ENCODE assay signal across 9 cellular contexts in the genomic region with DNA sequence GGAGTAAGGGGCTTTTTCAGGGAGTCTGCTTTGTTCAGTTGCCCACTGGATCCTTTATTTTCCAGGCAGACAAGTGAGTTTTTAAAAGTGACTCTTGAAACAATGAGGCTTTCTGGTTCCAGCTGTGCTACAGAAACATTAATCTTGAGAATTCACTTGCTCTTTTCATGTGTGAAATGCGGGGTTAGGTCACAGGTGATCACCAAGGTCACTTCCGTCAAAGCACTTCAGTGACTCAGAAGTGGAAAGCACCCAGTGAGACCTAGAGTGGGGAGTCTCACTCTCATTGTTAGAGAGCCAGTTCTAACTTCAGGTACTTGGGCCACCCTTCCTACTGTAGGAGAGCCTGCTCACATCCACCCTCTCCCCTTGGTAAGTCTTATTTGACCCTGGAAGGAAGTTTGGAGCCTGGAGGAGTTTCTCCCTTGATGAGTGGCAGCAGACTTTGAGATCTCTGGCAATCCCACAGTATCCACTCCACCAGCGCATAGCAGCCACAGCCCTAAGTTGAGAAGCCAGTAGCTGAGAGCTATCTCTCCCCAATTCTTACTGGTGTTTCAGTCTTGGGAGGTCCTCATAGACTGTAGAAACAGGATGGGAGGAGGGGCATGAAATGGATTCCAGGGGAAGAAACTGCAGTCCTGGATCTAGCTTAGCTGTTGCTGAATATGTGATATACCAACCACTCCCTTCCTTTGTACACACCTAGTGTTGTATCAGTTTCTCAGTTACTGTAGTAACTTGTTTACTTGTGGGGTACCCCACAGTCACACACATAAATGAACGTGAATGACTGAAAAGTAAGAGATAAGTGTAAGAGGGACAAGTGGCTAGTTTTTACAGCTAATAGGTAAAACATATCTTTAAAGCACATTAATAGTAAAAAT. TPM values are rescaled to one million over a fixed set of nuclear protein-coding genes. Genes with fewer than 3 reads are reported as not detected.
DNase-seq lines count a peak whose midpoint lies in the region; ATAC-seq and TF ChIP-seq lines count a peak whose summit lies in the region.
"Had no signal": no experiment of that assay in that cellular context is flagged by ENCODE, and none has a peak within 500 bp of the region (broad histone marks: within the 10 kb centered on the region; RNA-seq: fewer than 3 reads in every experiment).

No MANE protein-coding gene starts in this region.

- CTCF ChIA-PET in WTC11 (lab: Charles Lee) = interaction anchor here (0.8 to 1.3 kb wide), 2 partner anchors 24 to 27 kb away, joined by 3 to 4 read pairs; a partner anchor contains a TSS

- no peak overlapping the region for H2BK5ac ChIP-seq in mesendoderm (ENCODE audit: low read length)

- H3K27ac ChIP-seq in mesendoderm (ENCODE audit: low read depth, low read length) = no peak overlapping the region

- H3K27me3 ChIP-seq in mesendoderm (ENCODE audit: insufficient read depth, low read length, poor library complexity) = peaks cover 4% of the 10 kb centered on the region

- H3K56ac ChIP-seq in mesendoderm (ENCODE audit: low read length) = no peak overlapping the region

- no peaks in the 10 kb centered on the region for H3K9me3 Mint-ChIP-seq in WTC11
- H3K9me3 Mint-ChIP-seq: dendritic cell treated with granulocyte-macrophage colony-stimulating factor and Interleukin-4, amounts not matched to agents 40 ng/mL and 50 ng/mL, for 4 days had no signal

- H3K27me3 Mint-ChIP-seq in WTC11 (ENCODE audit: low read depth) = peaks cover 52% of the 10 kb centered on the region

- peaks cover 5% of the 10 kb centered on the region for H3K36me3 Mint-ChIP-seq in WTC11

- no peak overlapping the region for H3K23ac ChIP-seq in mesendoderm (ENCODE audit: low read length)

- no peak overlapping the region for H3K9ac ChIP-seq in mesendoderm (ENCODE audit: low read length)

- ATAC-seq in GM18519 (IDR thresholded peaks at IDR 0.05; ENCODE audit: low FRiP score, unreplicated experiment) = peak; percentile 93
- peak; percentile 98 for ATAC-seq in HG02642 (IDR thresholded peaks at IDR 0.05; ENCODE audit: poor library complexity, unreplicated experiment)
- no peak for ATAC-seq in WTC11

- no CpG with 5 or more reads among the region's 4 CpGs for WGBS in mesendoderm (ENCODE audit: extremely low coverage, insufficient coverage, low lambda C conversion rate)

- peaks cover 4% of the 10 kb centered on the region for H3K4me1 ChIP-seq in mesendoderm (ENCODE audit: control insufficient read depth, low read depth, low read length)

- no peak overlapping the region for H3K4ac ChIP-seq in mesendoderm (ENCODE audit: low read depth, low read length)

- no peak overlapping the region for H4K5ac ChIP-seq in mesendoderm (ENCODE audit: low read length)

- no peak for TF ChIP-seq CTCF in WTC11 (IDR thresholded peaks at IDR 0.05)

- no peak overlapping the region for H3K18ac ChIP-seq in mesendoderm (ENCODE audit: low read length)

- peaks cover 37% of the 10 kb centered on the region for H3K4me1 Mint-ChIP-seq in WTC11

- no peak overlapping the region for H4K8ac ChIP-seq in mesendoderm (ENCODE audit: low read depth, low read length)

- no peaks in the 10 kb centered on the region for H3K36me3 ChIP-seq in mesendoderm (ENCODE audit: control insufficient read depth, insufficient read depth, low read length)

- H2AK5ac ChIP-seq in mesendoderm (ENCODE audit: low read length) = no peak overlapping the region

- no peaks in the 10 kb centered on the region for H3K79me2 ChIP-seq in mesendoderm (ENCODE audit: control insufficient read depth, insufficient read depth, low read length)

- DNase-seq in RPMI7951 (ENCODE audit: low read depth) (peak; percentile 20), kidney glomerular epithelial cell (lab: John Stamatoyannopoulos, UW) (peak; percentile 40), mesendoderm (no peak), WTC11 (ENCODE audit: low spot score) (no peak), HUDEP-2 (lab: John Stamatoyannopoulos, UW; ENCODE audit: unreplicated experiment in 76 of 76) (no peak), D341Med (ENCODE audit: low spot score) (no peak)

- H3K4me3 ChIP-seq in mesendoderm (ENCODE audit: low read length) = no peak overlapping the region

- POLR2A ChIA-PET in WTC11 (lab: Charles Lee) = no interaction called here

- no peak overlapping the region for H3K4me3 Mint-ChIP-seq in WTC11
- H3K4me3 Mint-ChIP-seq: dendritic cell treated with granulocyte-macrophage colony-stimulating factor and Interleukin-4, amounts not matched to agents 40 ng/mL and 50 ng/mL, for 4 days had no signal

- H3K79me1 ChIP-seq in mesendoderm (ENCODE audit: low read length) = no peaks in the 10 kb centered on the region

- H3K27ac Mint-ChIP-seq in WTC11 = no peak overlapping the region
- H3K27ac Mint-ChIP-seq: dendritic cell treated with granulocyte-macrophage colony-stimulating factor and Interleukin-4, amounts not matched to agents 40 ng/mL and 50 ng/mL, for 4 days had no signal

- H2BK15ac ChIP-seq in mesendoderm (replicated peaks; ENCODE audit: low read depth) = no peak overlapping the region

- H3K4me2 ChIP-seq in mesendoderm (ENCODE audit: low read length) = no peak overlapping the region

- no peak overlapping the region for H2BK120ac ChIP-seq in mesendoderm (ENCODE audit: low read depth, low read length)

TF ChIP-seq in WTC11, 78 proteins besides CTCF, POLR2A, EP300 and RAD21 (continues in another document):
- TF ChIP-seq CREB1 (CRISPR knock-in tag; IDR thresholded peaks at IDR 0.05) = no peak
- TF ChIP-seq, protein P1, sequence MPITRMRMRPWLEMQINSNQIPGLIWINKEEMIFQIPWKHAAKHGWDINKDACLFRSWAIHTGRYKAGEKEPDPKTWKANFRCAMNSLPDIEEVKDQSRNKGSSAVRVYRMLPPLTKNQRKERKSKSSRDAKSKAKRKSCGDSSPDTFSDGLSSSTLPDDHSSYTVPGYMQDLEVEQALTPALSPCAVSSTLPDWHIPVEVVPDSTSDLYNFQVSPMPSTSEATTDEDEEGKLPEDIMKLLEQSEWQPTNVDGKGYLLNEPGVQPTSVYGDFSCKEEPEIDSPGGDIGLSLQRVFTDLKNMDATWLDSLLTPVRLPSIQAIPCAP (CRISPR knock-in tag; IDR thresholded peaks at IDR 0.05) = no peak
- TF ChIP-seq NR1H2 (CRISPR knock-in tag; IDR thresholded peaks at IDR 0.05) = no peak
- TF ChIP-seq, protein P2, sequence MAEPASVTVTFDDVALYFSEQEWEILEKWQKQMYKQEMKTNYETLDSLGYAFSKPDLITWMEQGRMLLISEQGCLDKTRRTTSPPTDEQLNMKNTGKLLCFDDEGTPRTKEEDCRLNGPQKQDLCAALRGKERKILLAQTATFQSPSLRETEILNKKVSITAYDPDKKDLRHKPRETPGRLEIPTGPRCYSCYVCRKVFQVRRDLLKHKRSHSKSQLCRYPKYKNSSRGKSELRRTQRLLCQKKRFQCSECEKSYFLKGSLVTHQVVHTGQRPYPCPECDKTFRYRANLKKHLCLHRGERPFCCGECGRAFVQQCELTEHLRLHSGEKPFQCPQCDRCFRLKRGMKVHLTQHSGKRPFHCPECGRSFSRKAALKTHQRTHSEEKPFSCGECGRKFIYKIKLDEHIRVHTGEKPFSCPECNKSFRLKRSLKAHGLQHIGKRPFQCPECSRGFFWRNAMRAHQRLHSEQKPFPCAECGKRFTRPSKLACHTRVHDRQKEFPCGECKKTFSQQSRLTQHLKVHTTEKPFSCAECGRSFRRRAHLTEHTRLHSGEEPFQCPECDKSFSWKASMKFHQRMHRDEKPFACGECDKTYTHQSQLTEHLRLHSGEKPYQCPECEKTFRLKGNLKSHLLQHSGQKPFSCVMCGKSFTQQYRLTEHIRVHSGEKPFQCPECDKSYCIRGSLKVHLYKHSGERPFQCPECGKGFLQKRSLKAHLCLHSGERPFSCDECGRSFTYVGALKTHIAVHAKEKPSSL (CRISPR knock-in tag; conservative IDR thresholded peaks at IDR 0.05) = no peak
- no peak for TF ChIP-seq FOXK1 (CRISPR knock-in tag; IDR thresholded peaks at IDR 0.05)
- TF ChIP-seq, protein P3, sequence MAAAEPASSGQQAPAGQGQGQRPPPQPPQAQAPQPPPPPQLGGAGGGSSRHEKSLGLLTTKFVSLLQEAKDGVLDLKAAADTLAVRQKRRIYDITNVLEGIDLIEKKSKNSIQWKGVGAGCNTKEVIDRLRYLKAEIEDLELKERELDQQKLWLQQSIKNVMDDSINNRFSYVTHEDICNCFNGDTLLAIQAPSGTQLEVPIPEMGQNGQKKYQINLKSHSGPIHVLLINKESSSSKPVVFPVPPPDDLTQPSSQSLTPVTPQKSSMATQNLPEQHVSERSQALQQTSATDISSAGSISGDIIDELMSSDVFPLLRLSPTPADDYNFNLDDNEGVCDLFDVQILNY (CRISPR knock-in tag; IDR thresholded peaks at IDR 0.05) = no peak
- no peak for TF ChIP-seq OVOL2 (CRISPR knock-in tag; IDR thresholded peaks at IDR 0.05; ENCODE audit: borderline replicate concordance)

RNA-seq across cellular contexts. Expression of a gene that starts 3.1 kb away (rescaled TPM):
- total RNA-seq in RPMI7951 (2014; rRNA removed; shearing (Covaris generic)) = not detected in 2 replicates
- 2.0 TPM for polyA plus RNA-seq in mesendoderm (2013, experiment 1 of 2)
- 2.3 TPM for polyA plus RNA-seq in mesendoderm (2013, experiment 2 of 2)
- total RNA-seq in WTC11 (2021) = 0.50 to 1.2 TPM (median 0.80 TPM) in 3 replicates

RNA-seq across cellular contexts. Expression of a gene that starts 27.4 kb away (rescaled TPM):
- 23.5 and 32.1 TPM in 2 replicates for total RNA-seq in RPMI7951 (2014; rRNA removed; shearing (Covaris generic))
- polyA plus RNA-seq in mesendoderm (2013, experiment 1 of 2) = 8.7 TPM
- polyA plus RNA-seq in mesendoderm (2013, experiment 2 of 2) = 9.5 TPM
- total RNA-seq in WTC11 (2021) = 10.5 to 13.1 TPM (median 11.7 TPM) in 3 replicates

Comparison
In these comparisons a context has a peak if more than half of its experiments do, and no peak if none do; other contexts are left out.
1. DNase-seq: peak in RPMI7951 (single experiment) and kidney glomerular epithelial cell (single experiment); none in mesendoderm (single experiment), WTC11 (single experiment), HUDEP-2 (0 of 76) and D341Med (single experiment).